8 cellular contexts compared by ENCODE assay signal in genomic region chr3:146544013-146544928, GRCh38. TPM values are rescaled to one million over a fixed set of nuclear protein-coding genes. Genes with fewer than 3 reads are reported as not detected.
A peak's percentile ranks its signal among the peaks of the same experiment; 100 is the strongest.
DNase-seq lines count a peak whose midpoint lies in the region; ATAC-seq and TF ChIP-seq lines count a peak whose summit lies in the region.

Gene PLSCR1, minus strand, starts transcription at chr3:146544607. Its CDS starts 8,055 bp downstream, at chr3:146536552.

- H3K27me3 ChIP-seq in skeletal muscle satellite cell (ENCODE audit: control insufficient read depth, insufficient read depth, low read length), result no peaks in the 10 kb centered on the region

- H3K9me3 ChIP-seq in iPS-18c (ENCODE audit: control insufficient read depth, insufficient read depth, low read length) (no peaks in the 10 kb centered on the region), skeletal muscle satellite cell (replicated peaks; ENCODE audit: low read length) (no peaks in the 10 kb centered on the region)

- peak within 1 kb of the TSS; percentile 44 for H3K27ac ChIP-seq in VCaP

- H3K4me3 ChIP-seq in iPS-18c (ENCODE audit: insufficient read depth, low read depth, low read length) (peak within 1 kb of the TSS; percentile 80), skeletal muscle satellite cell (ENCODE audit: low read length) (peak within 1 kb of the TSS; percentile 91)

- in situ Hi-C loops in T47D (cut with HindIII; ENCODE audit: low pct_unique_long_range_greater_than_20kb, low sequenced_read_pairs), result no loop called here

- ATAC-seq in GM18520 (IDR thresholded peaks at IDR 0.05; ENCODE audit: unreplicated experiment) (peak; percentile 63), HG03060 (IDR thresholded peaks at IDR 0.05; ENCODE audit: low read depth, unreplicated experiment) (peak; percentile 75)

- no peaks in the 10 kb centered on the region for H3K36me3 ChIP-seq in skeletal muscle satellite cell (ENCODE audit: insufficient read depth, low read length)

- H3K9ac ChIP-seq in skeletal muscle satellite cell (ENCODE audit: low read depth, low read length), result peak within 1 kb of the TSS; percentile 95

- peak within 1 kb of the TSS; percentile 93 for H3K4me2 ChIP-seq in skeletal muscle satellite cell (ENCODE audit: low read length)

- no peak for TF ChIP-seq CTCF in VCaP (conservative IDR thresholded peaks at IDR 0.05)

- H3K4me1 ChIP-seq in skeletal muscle satellite cell (ENCODE audit: control insufficient read depth, insufficient read depth, low read length), result peaks cover 26% of the 10 kb centered on the region

- DNase-seq in 8988T, result peak; percentile 72
- DNase-seq in NCI-H2107 treated with DMSO at 0.1 percent for 48 hours (lab: John Stamatoyannopoulos, UW; ENCODE audit: unreplicated experiment), result peak; percentile 84
- DNase-seq in T47D (ENCODE audit: low read depth in 1 of 2, low spot score in 1 of 2), result peak; percentile 82 to 96

RNA-seq across cellular contexts. Expression of gene PLSCR1, which starts in this region (rescaled TPM):
- total RNA-seq in skeletal muscle satellite cell (2012; rRNA removed), result 33.6 and 41.8 TPM in 2 replicates

Comparison
In these comparisons a context has a peak if more than half of its experiments do, and no peak if none do; other contexts are left out.
1. Peak in every context shown above with its lines: DNase-seq, ATAC-seq, H3K4me3 ChIP-seq and H3K27ac ChIP-seq.